In the genomic region with DNA sequence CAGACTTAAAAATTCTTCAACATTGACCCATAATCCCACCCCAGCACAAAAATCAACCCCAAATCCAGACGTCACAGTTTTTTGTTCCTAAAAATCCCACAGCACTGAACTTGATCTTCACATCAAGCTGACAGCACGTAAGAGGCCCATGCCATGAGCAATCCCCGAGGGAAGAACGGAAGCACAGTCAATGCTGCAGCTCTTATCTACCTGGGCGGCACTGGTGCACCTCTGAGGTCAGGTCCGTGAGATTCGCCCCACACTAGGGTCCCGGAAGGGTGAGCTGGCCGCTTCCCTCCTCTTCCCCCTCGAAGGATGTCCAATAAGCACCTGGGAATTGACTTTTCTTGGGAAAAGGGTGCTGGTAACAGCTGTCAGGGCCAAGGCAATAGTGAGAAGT, we compare ENCODE assay signal across 19 cellular contexts.
"Had no signal": no experiment of that assay in that cellular context is flagged by ENCODE, and none has a peak within 500 bp of the region (broad histone marks: within the 10 kb centered on the region; RNA-seq: fewer than 3 reads in every experiment).

No MANE protein-coding gene starts in this region.

- H3K27me3 Mint-ChIP-seq: activated naive CD8-positive, alpha-beta T cell treated with anti-CD3 and anti-CD28 coated beads for 36 hours; memory B cell; type B pancreatic cell had no signal

- H3K4me3 Mint-ChIP-seq: activated CD8-positive, alpha-beta T cell treated with anti-CD3 and anti-CD28 coated beads, Interleukin-2, amount 10 ng/mL, durations not matched to agents 7 days and 5 days; activated naive CD8-positive, alpha-beta T cell treated with anti-CD3 and anti-CD28 coated beads for 36 hours; activated T-helper 1 cell treated with anti-CD3 and anti-CD28 coated beads, Interleukin-12 subunit alpha, Interleukin-12 subunit beta, Interleukin-2, Interleukin-4 antibody, amounts not matched to agents 30 ng/mL and 10 ng/mL and 1 ng/mL, durations not matched to agents 14 hours and 24 hours and 36 hours; memory B cell; stimulated activated effector memory CD8-positive, alpha-beta T cell treated with anti-CD3 and anti-CD28 coated beads, Interleukin-12 subunit alpha, Interleukin-12 subunit beta, amount 100 ng/mL, for 72 hours; type B pancreatic cell had no signal

- H3K27ac ChIP-seq: colonic mucosa, gastroesophageal sphincter, testis had no signal

- H3K4me1 ChIP-seq: colonic mucosa, gastroesophageal sphincter had no signal

- H3K27ac Mint-ChIP-seq: activated CD8-positive, alpha-beta T cell treated with anti-CD3 and anti-CD28 coated beads, Interleukin-2, amount 10 ng/mL, durations not matched to agents 7 days and 5 days; activated naive CD8-positive, alpha-beta T cell treated with anti-CD3 and anti-CD28 coated beads for 36 hours; activated T-helper 1 cell treated with anti-CD3 and anti-CD28 coated beads, Interleukin-12 subunit alpha, Interleukin-12 subunit beta, Interleukin-2, Interleukin-4 antibody, amounts not matched to agents 30 ng/mL and 10 ng/mL and 1 ng/mL, durations not matched to agents 14 hours and 24 hours and 36 hours; stimulated activated effector memory CD8-positive, alpha-beta T cell treated with anti-CD3 and anti-CD28 coated beads, Interleukin-12 subunit alpha, Interleukin-12 subunit beta, amount 100 ng/mL, for 72 hours; type B pancreatic cell had no signal

- H3K27me3 ChIP-seq: colonic mucosa, dorsolateral prefrontal cortex, gastroesophageal sphincter, testis had no signal

- H3K9me3 Mint-ChIP-seq: activated naive CD8-positive, alpha-beta T cell treated with anti-CD3 and anti-CD28 coated beads for 36 hours; activated T-helper 1 cell treated with anti-CD3 and anti-CD28 coated beads, Interleukin-12 subunit alpha, Interleukin-12 subunit beta, Interleukin-2, Interleukin-4 antibody, amounts not matched to agents 30 ng/mL and 10 ng/mL and 1 ng/mL, durations not matched to agents 14 hours and 24 hours and 36 hours; memory B cell; stimulated activated effector memory CD8-positive, alpha-beta T cell treated with anti-CD3 and anti-CD28 coated beads, Interleukin-12 subunit alpha, Interleukin-12 subunit beta, amount 100 ng/mL, for 72 hours; type B pancreatic cell had no signal

- DNase-seq: activated CD4-positive, alpha-beta T cell treated with anti-CD3 and anti-CD28 coated beads for 1 hour; activated CD4-positive, alpha-beta T cell treated with anti-CD3 and anti-CD28 coated beads, Interleukin-2, amount 50 U/mL, for 1 hour; activated CD8-positive, alpha-beta T cell treated with anti-CD3 and anti-CD28 coated beads, Interleukin-2, amount 10 ng/mL, durations not matched to agents 7 days and 5 days; activated naive CD8-positive, alpha-beta T cell treated with anti-CD3 and anti-CD28 coated beads for 36 hours; colonic mucosa; dorsolateral prefrontal cortex; hypothalamus; left ventricle myocardium superior; occipital lobe; small intestine; stimulated activated CD4-positive, alpha-beta T cell treated with anti-CD3 and anti-CD28 coated beads, Interleukin-2, amount 100 ng/mL, for 24 hours; T-helper 9 cell had no signal

- ATAC-seq: activated CD8-positive, alpha-beta T cell treated with anti-CD3 and anti-CD28 coated beads, Interleukin-2, amount 10 ng/mL, durations not matched to agents 7 days and 5 days; gastroesophageal sphincter; sciatic nerve; stimulated activated effector memory CD8-positive, alpha-beta T cell treated with anti-CD3 and anti-CD28 coated beads, Interleukin-12 subunit alpha, Interleukin-12 subunit beta, amount 100 ng/mL, for 72 hours had no signal

- H3K4me3 ChIP-seq: colonic mucosa, dorsolateral prefrontal cortex, gastroesophageal sphincter, testis had no signal
